12 cellular contexts compared by ENCODE assay signal in the genomic region with DNA sequence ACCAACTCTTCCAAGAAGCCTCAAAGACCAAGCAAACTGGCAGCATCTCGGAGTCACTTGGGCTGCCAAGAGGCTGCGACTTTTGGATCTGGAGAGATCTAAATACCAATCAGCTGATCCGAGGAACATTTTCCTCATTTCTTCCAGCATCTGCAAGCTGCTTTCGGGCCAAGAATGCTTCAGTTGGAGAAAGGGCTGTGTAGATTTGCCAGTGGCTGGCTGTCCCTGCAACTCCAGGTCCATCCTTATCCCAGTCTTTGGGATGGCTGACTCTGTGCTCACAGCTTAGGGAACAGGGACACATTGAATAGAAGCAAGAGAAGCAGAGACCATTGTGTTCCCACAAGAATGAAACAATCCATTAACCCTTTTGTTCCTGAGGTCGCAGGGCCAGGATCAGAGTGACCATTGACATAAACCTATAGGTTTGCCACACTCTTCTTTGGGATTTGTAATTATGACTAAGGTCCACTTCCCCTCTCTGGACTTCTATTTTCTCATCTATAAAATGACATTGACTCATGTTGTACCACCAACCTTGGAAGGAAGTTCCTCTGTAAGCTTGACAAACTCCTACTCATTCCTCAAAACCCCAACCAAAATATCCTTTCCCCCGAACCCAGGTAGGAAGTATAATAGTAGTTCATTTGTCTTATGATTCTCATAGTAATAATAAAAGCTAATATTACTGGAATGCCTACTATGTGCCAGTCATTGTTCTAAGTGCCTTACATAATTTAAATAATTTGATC.
DNase-seq lines count a peak whose midpoint lies in the region; ATAC-seq, FAIRE-seq and TF ChIP-seq lines count a peak whose summit lies in the region.
"Had no signal": no experiment of that assay in that cellular context is flagged by ENCODE, and none has a peak within 500 bp of the region (broad histone marks: within the 10 kb centered on the region; RNA-seq: fewer than 3 reads in every experiment).

No MANE protein-coding gene starts in this region.

- H3K4me3 ChIP-seq in H1 (ENCODE audit: extremely low read depth in 1 of 4, insufficient read depth in 2 of 4, low read depth in 3 of 4, low read length in 4 of 4) (no peak overlapping the region), mesenchymal stem cell (ENCODE audit: insufficient read depth in 1 of 2, low read depth in 1 of 2, low read length in 2 of 2) (peak overlapping the region in 1 of 2 experiments; percentile 4)
- H3K4me3 ChIP-seq: psoas muscle, upper lobe of right lung had no signal

- H3K23ac ChIP-seq in H1 (ENCODE audit: insufficient read length) (no peak overlapping the region), mesenchymal stem cell (ENCODE audit: low read length in 2 of 2) (no peak overlapping the region)

- no peak for ATAC-seq in GM21367 (IDR thresholded peaks at IDR 0.05; ENCODE audit: unreplicated experiment)
- ATAC-seq in HG03039 (IDR thresholded peaks at IDR 0.05; ENCODE audit: unreplicated experiment): no peak
- ATAC-seq: left lobe of liver, psoas muscle, upper lobe of right lung had no signal

- DNase-seq in HT1080 (ENCODE audit: low read depth): peak; percentile 84
- DNase-seq in H1 (ENCODE audit: low read depth in 1 of 2, low spot score in 2 of 2): no peak
- DNase-seq in mesenchymal stem cell: no peak
- peak; percentile 68 for DNase-seq in ureter (ENCODE audit: low spot score)
- no peak for DNase-seq in NCI-H526 (lab: John Stamatoyannopoulos, UW)
- DNase-seq: DMS53, NCI-H2081, upper lobe of right lung had no signal

- H3K4me2 ChIP-seq in H1 (ENCODE audit: insufficient read depth in 1 of 2, low read depth in 2 of 2, low read length in 2 of 2): peak overlapping the region in 1 of 2 experiments; percentile 10; a peak in 2 of 4 replicates
- H3K4me2 ChIP-seq in mesenchymal stem cell (ENCODE audit: low read length, poor library complexity, severe bottlenecking): no peak overlapping the region

- no peaks in the 10 kb centered on the region for H4K20me1 ChIP-seq in H1 (replicated peaks in 1 of 2; ENCODE audit: control insufficient read depth in 1 of 2, insufficient read depth in 2 of 2, low read length in 2 of 2)

- 78% methylated on average over 6 of the region's 6 CpGs; no CpG with 5 or more reads in 1 of the 2 experiments for WGBS in H1 (ENCODE audit: extremely low coverage in 1 of 2, insufficient coverage in 1 of 2, insufficient read length in 1 of 2, insufficient replicate concordance in 2 of 2, low coverage in 1 of 2, low lambda C conversion rate in 2 of 2, missing lambda C conversion rate in 1 of 2), 2 experiments
- WGBS in mesenchymal stem cell: 81% methylated on average over 4 of the region's 6 CpGs

- H3K56ac ChIP-seq in H1 (replicated peaks; ENCODE audit: insufficient read length, low read depth, low read length): no peak overlapping the region

- H3K36me3 ChIP-seq in H1 (ENCODE audit: control insufficient read depth in 2 of 4, insufficient read depth in 4 of 4, low read length in 3 of 4) (no peaks in the 10 kb centered on the region), mesenchymal stem cell (ENCODE audit: control insufficient read depth in 1 of 2, insufficient read depth in 2 of 2, low read depth in 1 of 2, low read length in 2 of 2) (no peaks in the 10 kb centered on the region)
- H3K36me3 ChIP-seq: upper lobe of right lung had no signal

- H3K27me3 ChIP-seq in H1 (replicated peaks in 1 of 4; ENCODE audit: control insufficient read depth in 3 of 4, extremely low read depth in 1 of 4, insufficient read depth in 3 of 4, low read length in 3 of 4) (no peaks in the 10 kb centered on the region; a peak in 1 of 7 replicates), mesenchymal stem cell (ENCODE audit: control insufficient read depth in 1 of 2, insufficient read depth in 1 of 2, low read length in 2 of 2) (peaks cover 0 to 16% of the 10 kb centered on the region in 2 experiments)

- no peak for TF ChIP-seq CTCF in H1 (IDR thresholded peaks at IDR 0.05; ENCODE audit: control extremely low read depth in 1 of 3, insufficient read depth in 1 of 3, low read depth in 1 of 3, low read length in 3 of 3)

- H2AK5ac ChIP-seq in H1 (ENCODE audit: low read depth, low read length) (peak overlapping the region; percentile 20; the same call in 1 of the 2 replicates), mesenchymal stem cell (ENCODE audit: low read length, severe bottlenecking) (peak overlapping the region; percentile 32)

- peaks cover 0 to 25% (median 14%) of the 10 kb centered on the region in 4 experiments; a peak in 5 of 7 replicates for H3K4me1 ChIP-seq in H1 (replicated peaks in 1 of 4; ENCODE audit: control insufficient read depth in 3 of 4, insufficient read depth in 4 of 4, low read length in 3 of 4)
- H3K4me1 ChIP-seq in mesenchymal stem cell (ENCODE audit: control insufficient read depth, insufficient read depth, low read depth, low read length): peaks cover 22% of the 10 kb centered on the region
- H3K4me1 ChIP-seq: psoas muscle, upper lobe of right lung had no signal

- peak overlapping the region; percentile 56; the same call in 1 of the 2 replicates for H2BK12ac ChIP-seq in H1 (ENCODE audit: low read depth, low read length)
- no peak overlapping the region for H2BK12ac ChIP-seq in mesenchymal stem cell (ENCODE audit: low read length in 2 of 2)

- POLR2A ChIA-PET in H1 (lab: Charles Lee; ENCODE audit: partially characterized antibody): interaction anchor here (1.0 kb wide), 1 partner anchor 20 kb away, joined by 3 read pairs; no protein-coding TSS in a partner anchor

- no peak overlapping the region for H3K14ac ChIP-seq in H1 (ENCODE audit: insufficient read length)
- no peak overlapping the region for H3K14ac ChIP-seq in mesenchymal stem cell (ENCODE audit: low read length in 2 of 2)

- H4K91ac ChIP-seq in H1 (replicated peaks; ENCODE audit: insufficient read length, low read length) (no peak overlapping the region), mesenchymal stem cell (ENCODE audit: low read length) (no peak overlapping the region)

- H3K4ac ChIP-seq in H1 (replicated peaks; ENCODE audit: insufficient read length, low read depth, low read length) (no peak overlapping the region), mesenchymal stem cell (ENCODE audit: low read depth in 1 of 2, low read length in 2 of 2) (no peak overlapping the region)

- CTCF ChIA-PET in H1 (lab: Charles Lee; ENCODE audit: partially characterized antibody): interaction anchor here (0.9 to 1.7 kb wide), 4 partner anchors 11 to 56 kb away, joined by 3 to 8 read pairs (median 4); no protein-coding TSS in a partner anchor

- no peak for TF ChIP-seq RAD21 in H1 (IDR thresholded peaks at IDR 0.05 in 1 of 2, conservative IDR thresholded peaks at IDR 0.05 in 1 of 2; ENCODE audit: low read depth in 2 of 2, low read length in 2 of 2)

- no peak overlapping the region for H2BK5ac ChIP-seq in H1 (ENCODE audit: low read depth, low read length)
- no peak overlapping the region for H2BK5ac ChIP-seq in mesenchymal stem cell (ENCODE audit: low read depth, low read length, poor library complexity, severe bottlenecking)

- H2BK20ac ChIP-seq in H1 (ENCODE audit: low read length): 0 out of 2 replicates have a peak overlapping the region, but pooled peaks have one; percentile 64

- no peak overlapping the region for H2AFZ ChIP-seq in H1 (ENCODE audit: low read length)
- H2AFZ ChIP-seq in mesenchymal stem cell (ENCODE audit: low read depth, low read length): no peak overlapping the region

- H3K18ac ChIP-seq in H1 (ENCODE audit: extremely low read depth, low read length): peak overlapping the region; percentile 44
- H3K18ac ChIP-seq in mesenchymal stem cell (ENCODE audit: low read depth in 1 of 2, low read length in 2 of 2): no peak overlapping the region

- H2BK120ac ChIP-seq in H1 (replicated peaks; ENCODE audit: low read depth, low read length): no peak overlapping the region
- no peak overlapping the region for H2BK120ac ChIP-seq in mesenchymal stem cell (ENCODE audit: low read depth, low read length)

- TF ChIP-seq EP300 in H1 (IDR thresholded peaks at IDR 0.05; ENCODE audit: borderline replicate concordance in 1 of 2, low read depth in 2 of 2, low read length in 2 of 2): no peak

- FAIRE-seq in H1 (lab: Jason Lieb, UNC): no peak

- H3K79me1 ChIP-seq in H1 (ENCODE audit: low read depth, low read length) (no peaks in the 10 kb centered on the region), mesenchymal stem cell (replicated peaks; ENCODE audit: low read length, poor library complexity, severe bottlenecking) (no peaks in the 10 kb centered on the region)

- H4K5ac ChIP-seq in H1 (ENCODE audit: insufficient read length, low read depth, low read length): no peak overlapping the region

- H3K79me2 ChIP-seq in H1 (ENCODE audit: control insufficient read depth in 1 of 2, insufficient read depth in 2 of 2, low read length in 2 of 2): no peaks in the 10 kb centered on the region

- H3K9ac ChIP-seq in H1 (replicated peaks in 1 of 4; ENCODE audit: extremely low read depth in 1 of 4, low read depth in 3 of 4, low read length in 3 of 4) (no peak overlapping the region), mesenchymal stem cell (ENCODE audit: low read length) (no peak overlapping the region)

- H3K27ac ChIP-seq in H1 (ENCODE audit: low read depth, low read length) (no peak overlapping the region), mesenchymal stem cell (ENCODE audit: low read length, poor library complexity, severe bottlenecking) (no peak overlapping the region)
- H3K27ac ChIP-seq: psoas muscle, upper lobe of right lung had no signal

- no peak for TF ChIP-seq POLR2A in H1 (IDR thresholded peaks at IDR 0.05; ENCODE audit: control extremely low read depth in 1 of 2, low read depth in 2 of 2, low read length in 2 of 2)

- H4K8ac ChIP-seq in H1 (ENCODE audit: extremely low read depth, insufficient read depth, low read length) (no peak overlapping the region), mesenchymal stem cell (ENCODE audit: low read length) (no peak overlapping the region)

- H2BK15ac ChIP-seq in H1 (ENCODE audit: low read length): no peak overlapping the region
- H2BK15ac ChIP-seq in mesenchymal stem cell (ENCODE audit: low read depth, poor library complexity, severe bottlenecking): no peak overlapping the region

- H3K9me3 ChIP-seq in H1 (ENCODE audit: insufficient read depth in 2 of 2, low read depth in 1 of 2, low read length in 1 of 2): no peaks in the 10 kb centered on the region
- no peaks in the 10 kb centered on the region for H3K9me3 ChIP-seq in mesenchymal stem cell (ENCODE audit: control insufficient read depth, low read length)
- H3K9me3 ChIP-seq: psoas muscle, upper lobe of right lung had no signal

- H3K23me2 ChIP-seq in H1 (ENCODE audit: low read depth, low read length): 0 out of 2 replicates have a peak, but pooled peaks cover 2% of the 10 kb centered on the region

TF ChIP-seq in H1, 55 proteins besides CTCF, POLR2A, EP300 and RAD21 (continues in another document):
- TF ChIP-seq HDAC2 (IDR thresholded peaks at IDR 0.05; ENCODE audit: borderline replicate concordance in 1 of 2, low read depth in 2 of 2, low read length in 2 of 2): 0 out of 4 replicates have a peak, but pooled peaks of 1 of the 2 experiments have one; percentile 33
- TF ChIP-seq SIN3A (conservative IDR thresholded peaks at IDR 0.05 in 1 of 2, IDR thresholded peaks at IDR 0.05 in 1 of 2; ENCODE audit: low read depth in 1 of 2, low read length in 2 of 2): no peak
- no peak for TF ChIP-seq CHD1 (IDR thresholded peaks at IDR 0.05; ENCODE audit: low read depth, low read length)
- TF ChIP-seq KDM1A (IDR thresholded peaks at IDR 0.05; ENCODE audit: borderline replicate concordance, low read length): peak; percentile 61; the same call in 1 of the 2 replicates
- TF ChIP-seq SIX5 (IDR thresholded peaks at IDR 0.05; ENCODE audit: low read depth, low read length): no peak

Comparison
In these comparisons a context has a peak if more than half of its experiments do, and no peak if none do; other contexts are left out.
1. DNase-seq: peak in HT1080 (single experiment) and ureter (single experiment); none in H1 (0 of 2), mesenchymal stem cell (single experiment) and NCI-H526 (0 of 2).